ENCODE assay signal across 9 cellular contexts in genomic region chr21:15121655-15122120, GRCh38. TPM values are rescaled to one million over a fixed set of nuclear protein-coding genes. Genes with fewer than 3 reads are reported as not detected.
DNase-seq lines count a peak whose midpoint lies in the region; ATAC-seq and TF ChIP-seq lines count a peak whose summit lies in the region.
"Had no signal": no experiment of that assay in that cellular context is flagged by ENCODE, and none has a peak within 500 bp of the region (broad histone marks: within the 10 kb centered on the region; RNA-seq: fewer than 3 reads in every experiment).

No MANE protein-coding gene starts in this region.

- H3K4me1 Mint-ChIP-seq in activated CD4-positive, alpha-beta T cell treated with anti-CD3 and anti-CD28 coated beads, Interleukin-2, amount 10 ng/mL, durations not matched to agents 24 days and 14 days, result no peaks in the 10 kb centered on the region
- H3K4me1 Mint-ChIP-seq: activated naive CD8-positive, alpha-beta T cell treated with anti-CD3 and anti-CD28 coated beads, Interleukin-2, amount 10 ng/mL, durations not matched to agents 7 days and 5 days had no signal

- H3K27me3 Mint-ChIP-seq in activated CD4-positive, alpha-beta T cell treated with anti-CD3 and anti-CD28 coated beads, Interleukin-2, amount 10 ng/mL, durations not matched to agents 24 days and 14 days, result peaks cover 13% of the 10 kb centered on the region

- no peaks in the 10 kb centered on the region for H3K36me3 Mint-ChIP-seq in activated CD4-positive, alpha-beta T cell treated with anti-CD3 and anti-CD28 coated beads, Interleukin-2, amount 10 ng/mL, durations not matched to agents 24 days and 14 days (ENCODE audit: low read depth)
- H3K36me3 Mint-ChIP-seq: activated naive CD8-positive, alpha-beta T cell treated with anti-CD3 and anti-CD28 coated beads, Interleukin-2, amount 10 ng/mL, durations not matched to agents 7 days and 5 days had no signal

- H4K20me1 ChIP-seq in BLaER1, result no peaks in the 10 kb centered on the region
- H4K20me1 ChIP-seq in osteoblast (ENCODE audit: insufficient read depth, low read length), result no peaks in the 10 kb centered on the region

- no peak for TF ChIP-seq CTCF in heart left ventricle (IDR thresholded peaks at IDR 0.05)
- TF ChIP-seq CTCF in osteoblast (IDR thresholded peaks at IDR 0.05; ENCODE audit: extremely low read depth, low read depth, low read length), result no peak

- H3K79me2 ChIP-seq in osteoblast (ENCODE audit: insufficient read depth, low read length), result no peaks in the 10 kb centered on the region

- intact Hi-C loops in heart left ventricle (cut with DNase I), result no loop called here
- intact Hi-C loops in activated CD4-positive, alpha-beta T cell treated with anti-CD3 and anti-CD28 coated beads, Interleukin-2, amount 10 ng/mL, durations not matched to agents 24 days and 14 days (cut with micrococcal nuclease), result no loop called here

- H3K4me2 ChIP-seq in BLaER1, result peak overlapping the region; percentile 31; the same call in 1 of the 2 replicates
- no peak overlapping the region for H3K4me2 ChIP-seq in osteoblast (ENCODE audit: insufficient read depth, low read length)

- H3K4me3 ChIP-seq in BLaER1 (no peak overlapping the region), heart left ventricle (no peak overlapping the region), osteoblast (ENCODE audit: insufficient read depth, low read length) (no peak overlapping the region)

- H3K4me3 Mint-ChIP-seq in activated CD4-positive, alpha-beta T cell treated with anti-CD3 and anti-CD28 coated beads, Interleukin-2, amount 10 ng/mL, durations not matched to agents 24 days and 14 days, result no peak overlapping the region
- H3K4me3 Mint-ChIP-seq: activated naive CD8-positive, alpha-beta T cell treated with anti-CD3 and anti-CD28 coated beads, Interleukin-2, amount 10 ng/mL, durations not matched to agents 7 days and 5 days had no signal

- peak; percentile 84 for DNase-seq in RPMI8226
- peak in 3 of 5 donors; percentile 31 to 72 (median 33) for DNase-seq in heart left ventricle
- no peak for DNase-seq in osteoblast (ENCODE audit: insufficient read length, low spot score, missing footprints)
- DNase-seq in NCI-H146 (lab: John Stamatoyannopoulos, UW), result no peak
- DNase-seq in activated CD8-positive, alpha-beta memory T cell treated with anti-CD3 and anti-CD28 coated beads, Interleukin-2, amount 50 U/mL, for 48 hours, result no peak
- DNase-seq in activated CD4-positive, alpha-beta T cell treated with anti-CD3 and anti-CD28 coated beads, Interleukin-2, amount 10 ng/mL, durations not matched to agents 24 days and 14 days, result no peak
- DNase-seq: activated naive CD8-positive, alpha-beta T cell treated with anti-CD3 and anti-CD28 coated beads, Interleukin-2, amount 10 ng/mL, durations not matched to agents 7 days and 5 days had no signal

- no peak overlapping the region for H3K9ac ChIP-seq in BLaER1

- no peak overlapping the region for H3K27ac Mint-ChIP-seq in activated CD4-positive, alpha-beta T cell treated with anti-CD3 and anti-CD28 coated beads, Interleukin-2, amount 10 ng/mL, durations not matched to agents 24 days and 14 days
- H3K27ac Mint-ChIP-seq: activated naive CD8-positive, alpha-beta T cell treated with anti-CD3 and anti-CD28 coated beads, Interleukin-2, amount 10 ng/mL, durations not matched to agents 7 days and 5 days had no signal

- H3K9me3 ChIP-seq in BLaER1, result 0 out of 2 replicates have a peak, but pooled peaks cover 12% of the 10 kb centered on the region
- H3K9me3 ChIP-seq in heart left ventricle, result no peaks in the 10 kb centered on the region
- no peaks in the 10 kb centered on the region for H3K9me3 ChIP-seq in osteoblast (ENCODE audit: low read depth, low read length)

- no peaks in the 10 kb centered on the region for H3K9me3 Mint-ChIP-seq in activated CD4-positive, alpha-beta T cell treated with anti-CD3 and anti-CD28 coated beads, Interleukin-2, amount 10 ng/mL, durations not matched to agents 24 days and 14 days
- H3K9me3 Mint-ChIP-seq: activated naive CD8-positive, alpha-beta T cell treated with anti-CD3 and anti-CD28 coated beads, Interleukin-2, amount 10 ng/mL, durations not matched to agents 7 days and 5 days had no signal

- H3K4me1 ChIP-seq in BLaER1 (peaks cover 36% of the 10 kb centered on the region), heart left ventricle (peaks cover 0 to 21% (median 12%) of the 10 kb centered on the region in 12 donors), osteoblast (ENCODE audit: insufficient read depth, low read length) (no peaks in the 10 kb centered on the region)

- H2AFZ ChIP-seq in osteoblast (ENCODE audit: low read length), result peak overlapping the region; percentile 51

- WGBS in heart left ventricle, 4 donors, result 10 to 43% (median 24%) methylated on average over 3 of the region's 3 CpGs

- no peak for TF ChIP-seq POLR2A in heart left ventricle (IDR thresholded peaks at IDR 0.05)

- H3K36me3 ChIP-seq in BLaER1, result no peaks in the 10 kb centered on the region
- H3K36me3 ChIP-seq in heart left ventricle, result no peaks in the 10 kb centered on the region
- H3K36me3 ChIP-seq in osteoblast (ENCODE audit: insufficient read depth, low read length), result no peaks in the 10 kb centered on the region

- H3K27me3 ChIP-seq in BLaER1 (no peaks in the 10 kb centered on the region), heart left ventricle (no peaks in the 10 kb centered on the region), osteoblast (ENCODE audit: insufficient read depth, low read length) (no peaks in the 10 kb centered on the region)

- peak; percentile 54 to 97 (median 84) for ATAC-seq in heart left ventricle
- no peak for ATAC-seq in GM21423 (IDR thresholded peaks at IDR 0.05; ENCODE audit: unreplicated experiment)

- H3K27ac ChIP-seq in BLaER1, result no peak overlapping the region
- H3K27ac ChIP-seq in heart left ventricle, result peak overlapping the region in 10 of 12 donors; percentile 9 to 77 (median 39)
- H3K27ac ChIP-seq in osteoblast (ENCODE audit: low read depth, low read length), result no peak overlapping the region

RNA-seq across cellular contexts. Expression of gene NRIP1, which starts 56.9 kb away (rescaled TPM):
- 10 to 100 TPM; 11.0 to 32.0 (median 17.8) TPM for total RNA-seq in heart left ventricle
- 1 to 10 TPM; 2.9 to 8.8 TPM for polyA plus RNA-seq in heart left ventricle
- 32.1 and 32.6 TPM in 2 replicates for total RNA-seq in osteoblast
- 10.1 and 10.2 TPM in 2 replicates for total RNA-seq in activated CD4-positive, alpha-beta T cell treated with anti-CD3 and anti-CD28 coated beads, Interleukin-2, amount 10 ng/mL, durations not matched to agents 24 days and 14 days

Comparison
In these comparisons a context has a peak if more than half of its experiments do, and no peak if none do; other contexts are left out.
1. H3K27ac ChIP-seq: peak in heart left ventricle (10 of 12); none in BLaER1 (single experiment) and osteoblast (single experiment).
2. DNase-seq: peak in RPMI8226 (single experiment) and heart left ventricle (3 of 5); none in osteoblast (single experiment), NCI-H146 (single experiment), activated CD8-positive, alpha-beta memory T cell treated with anti-CD3 and anti-CD28 coated beads, Interleukin-2, amount 50 U/mL, for 48 hours (single experiment) and activated CD4-positive, alpha-beta T cell treated with anti-CD3 and anti-CD28 coated beads, Interleukin-2, amount 10 ng/mL, durations not matched to agents 24 days and 14 days (single experiment).